In genomic region chr17:2025622-2026309, GRCh38 we compare ENCODE assay signal across 8 cellular contexts. TPM values are rescaled to one million over a fixed set of nuclear protein-coding genes. Genes with fewer than 3 reads are reported as not detected.
DNase-seq lines count a peak whose midpoint lies in the region; ATAC-seq, FAIRE-seq and TF ChIP-seq lines count a peak whose summit lies in the region.

No MANE protein-coding gene starts in this region.

- TF ChIP-seq EP300 in suprapubic skin (IDR thresholded peaks at IDR 0.05): no peak

- H3K4me3 ChIP-seq in dorsolateral prefrontal cortex (peak overlapping the region; percentile 33 to 83 (median 68)), lower lobe of right lung (peak overlapping the region; percentile 64), suprapubic skin (peak overlapping the region; percentile 74)

- H3K36me3 ChIP-seq in lower lobe of right lung (no peaks in the 10 kb centered on the region), suprapubic skin (no peaks in the 10 kb centered on the region)

- H3K27ac ChIP-seq in dorsolateral prefrontal cortex (peak overlapping the region in 54 of 59 donors; percentile 20 to 90 (median 76)), lower lobe of right lung (no peak overlapping the region), suprapubic skin (peak overlapping the region; percentile 72)

- no peak for TF ChIP-seq POLR2A in suprapubic skin (IDR thresholded peaks at IDR 0.05)

- FAIRE-seq in RCC 7860 (lab: Jason Lieb, UNC): no peak

- intact Hi-C loops in dorsolateral prefrontal cortex (cut with DNase I): loop anchor here (2.0 kb wide), 2 partner anchors 113 to 117 kb away; no protein-coding TSS in a partner anchor
- intact Hi-C loops in lower lobe of right lung (cut with DNase I): no loop called here

- H3K27me3 ChIP-seq in dorsolateral prefrontal cortex: peaks cover 0 to 42% (median 4%) of the 10 kb centered on the region in 45 donors
- peaks cover 65% of the 10 kb centered on the region for H3K27me3 ChIP-seq in lower lobe of right lung (ENCODE audit: low read depth)
- no peaks in the 10 kb centered on the region for H3K27me3 ChIP-seq in suprapubic skin

- no peaks in the 10 kb centered on the region for H3K9me3 ChIP-seq in lower lobe of right lung
- no peaks in the 10 kb centered on the region for H3K9me3 ChIP-seq in suprapubic skin

- DNase-seq in DMS 273 (lab: John Stamatoyannopoulos, UW; ENCODE audit: unreplicated experiment) (peak; percentile 79), HK-2 (ENCODE audit: unreplicated experiment) (peak; percentile 71), SK-N-DZ (ENCODE audit: low spot score) (peak; percentile 70), dorsolateral prefrontal cortex (peak in 8 of 10 donors; percentile 57 to 80 (median 72)), lower lobe of right lung (peak; percentile 78), suprapubic skin (ENCODE audit: low spot score in 2 of 2) (peak; percentile 84 to 91), RCC 7860 (ENCODE audit: low spot score) (no peak)

- H3K4me1 ChIP-seq in lower lobe of right lung (peaks cover 38% of the 10 kb centered on the region), suprapubic skin (peaks cover 50% of the 10 kb centered on the region)

- TF ChIP-seq CTCF in dorsolateral prefrontal cortex (IDR thresholded peaks at IDR 0.05 in 54 of 56, conservative IDR thresholded peaks at IDR 0.05 in 2 of 56; ENCODE audit: low read depth in 1 of 56, partially characterized antibody in 56 of 56) (peak; percentile 35 to 75 (median 58)), lower lobe of right lung (IDR thresholded peaks at IDR 0.05) (peak; percentile 64), suprapubic skin (IDR thresholded peaks at IDR 0.05) (peak; percentile 24 to 64)

- 1% methylated on average over 42 of the region's 55 CpGs for WGBS in suprapubic skin

- ATAC-seq in lower lobe of right lung (peak; percentile 59 to 60), GM21786 (IDR thresholded peaks at IDR 0.05; ENCODE audit: unreplicated experiment) (no peak)

RNA-seq across cellular contexts. Expression of gene RTN4RL1, which starts 0.6 kb away (rescaled TPM):
- polyA plus RNA-seq in SK-N-DZ (2014; cell fraction: cytosol; rRNA removed): not detected in 2 replicates
- polyA plus RNA-seq in SK-N-DZ (2014; cell fraction: nucleus; rRNA removed): 0.34 TPM in 1 of 2 replicates, not detected in the other
- total RNA-seq in dorsolateral prefrontal cortex (10 to 100 TPM in 119 of 120 experiments, 1 to 10 TPM in 1; 4.8 to 43.6 (median 22.0) TPM), lower lobe of right lung (5.8 TPM), suprapubic skin (10 to 100 TPM; 16.4 to 24.8 (median 21.6) TPM)

RNA-seq across cellular contexts. Expression of gene DPH1, which starts 4.2 kb away (rescaled TPM):
- polyA plus RNA-seq in SK-N-DZ (2014; cell fraction: cytosol; rRNA removed): 48.4 and 48.9 TPM in 2 replicates
- polyA plus RNA-seq in SK-N-DZ (2014; cell fraction: nucleus; rRNA removed): 129 and 146 TPM in 2 replicates
- total RNA-seq in dorsolateral prefrontal cortex (100 to 1,000 TPM in 30 of 120 experiments, 10 to 100 TPM in 90; 57.6 to 158 (median 87.2) TPM), lower lobe of right lung (38.0 TPM), suprapubic skin (100 to 1,000 TPM in 1 of 4 donors, 10 to 100 TPM in 3; 58.7 to 115 (median 66.3) TPM)

RNA-seq across cellular contexts. Expression of gene OVCA2, which starts 16.1 kb away (rescaled TPM):
- polyA plus RNA-seq in SK-N-DZ (2014; cell fraction: cytosol; rRNA removed): 40.6 and 46.7 TPM in 2 replicates
- polyA plus RNA-seq in SK-N-DZ (2014; cell fraction: nucleus; rRNA removed): 28.2 and 44.6 TPM in 2 replicates
- total RNA-seq in dorsolateral prefrontal cortex (10 to 100 TPM in 108 of 120 experiments, 1 to 10 TPM in 12; 6.6 to 29.4 (median 16.4) TPM), lower lobe of right lung (20.3 TPM), suprapubic skin (10 to 100 TPM; 36.6 to 51.5 (median 42.7) TPM)

RNA-seq across cellular contexts. Expression of gene HIC1, which starts 29.1 kb away (rescaled TPM):
- polyA plus RNA-seq in SK-N-DZ (2014; cell fraction: cytosol; rRNA removed): 0.89 and 4.4 TPM in 2 replicates
- 9.0 and 14.7 TPM in 2 replicates for polyA plus RNA-seq in SK-N-DZ (2014; cell fraction: nucleus; rRNA removed)
- total RNA-seq in dorsolateral prefrontal cortex (10 to 100 TPM in 18 of 120 experiments, 1 to 10 TPM in 102; 1.6 to 17.4 (median 6.5) TPM), lower lobe of right lung (20.6 TPM), suprapubic skin (1 to 10 TPM; 2.7 to 9.5 (median 4.9) TPM)
